ENCODE assay signal across 8 cellular contexts in the genomic region with DNA sequence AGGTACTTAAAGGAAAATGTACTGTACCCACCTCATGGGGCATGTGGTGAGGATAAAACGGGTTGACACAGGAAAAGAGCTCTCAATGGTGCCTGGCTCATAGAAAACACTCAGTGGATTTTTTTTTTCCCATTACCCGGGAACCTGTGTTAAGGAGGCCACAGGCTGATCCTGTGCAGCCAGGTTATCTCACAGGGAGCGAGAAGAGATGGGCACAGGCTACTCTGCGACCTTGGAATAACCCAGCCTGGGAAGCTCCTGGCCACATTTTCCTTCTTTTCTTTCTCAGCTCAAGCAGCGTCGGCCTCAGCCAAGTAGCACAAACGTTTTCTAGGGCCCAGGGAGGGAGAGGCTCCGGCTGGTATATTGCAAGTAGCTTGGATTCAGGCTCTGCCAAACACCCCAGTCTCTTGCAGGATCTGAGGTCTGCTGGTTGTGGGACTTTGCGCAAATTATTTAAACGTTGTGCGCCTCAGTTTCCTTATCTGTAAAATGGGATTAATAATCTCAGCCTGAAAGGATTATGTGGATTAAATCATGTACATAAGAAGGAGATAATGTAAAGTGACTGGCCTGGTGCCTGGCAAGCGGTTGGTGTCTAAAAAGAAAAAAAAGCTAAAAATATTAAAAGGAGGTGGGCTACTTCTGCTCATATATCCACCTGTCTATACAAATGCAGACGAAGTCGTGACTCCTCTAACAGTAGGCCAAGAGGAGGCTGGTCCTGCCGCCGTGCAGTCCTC. TPM values are rescaled to one million over a fixed set of nuclear protein-coding genes. Genes with fewer than 3 reads are reported as not detected.
DNase-seq lines count a peak whose midpoint lies in the region; ATAC-seq, FAIRE-seq and TF ChIP-seq lines count a peak whose summit lies in the region.

No MANE protein-coding gene starts in this region.

- H3K4me2 ChIP-seq in A549 = peak overlapping the region; percentile 96

- H3K27ac ChIP-seq in A549 = peak overlapping the region; percentile 85 to 97

- no peak for TF ChIP-seq EP300 in A549 (IDR thresholded peaks at IDR 0.05)

- peaks cover 56% of the 10 kb centered on the region for H3K4me1 Mint-ChIP-seq in activated naive CD8-positive, alpha-beta T cell treated with anti-CD3 and anti-CD28 coated beads for 36 hours
- H3K4me1 Mint-ChIP-seq in stimulated activated effector memory CD8-positive, alpha-beta T cell treated with anti-CD3 and anti-CD28 coated beads, Interleukin-12 subunit alpha, Interleukin-12 subunit beta, amount 100 ng/mL, for 72 hours = peaks cover 48% of the 10 kb centered on the region

- WGBS in A549 (ENCODE audit: missing lambda C conversion rate) = 61% methylated on average over 16 of the region's 16 CpGs

- H3K4me1 ChIP-seq in A549 = peaks cover 69% of the 10 kb centered on the region

- H3K36me3 Mint-ChIP-seq in activated naive CD8-positive, alpha-beta T cell treated with anti-CD3 and anti-CD28 coated beads for 36 hours = peaks cover 9% of the 10 kb centered on the region
- peaks cover 56% of the 10 kb centered on the region for H3K36me3 Mint-ChIP-seq in stimulated activated effector memory CD8-positive, alpha-beta T cell treated with anti-CD3 and anti-CD28 coated beads, Interleukin-12 subunit alpha, Interleukin-12 subunit beta, amount 100 ng/mL, for 72 hours

- H3K4me3 ChIP-seq in A549 (peak overlapping the region; percentile 77), iPS-11a (ENCODE audit: low read depth, low read length) (peak overlapping the region; percentile 55)

- H3K9me3 Mint-ChIP-seq in activated naive CD8-positive, alpha-beta T cell treated with anti-CD3 and anti-CD28 coated beads for 36 hours = no peaks in the 10 kb centered on the region
- H3K9me3 Mint-ChIP-seq in stimulated activated effector memory CD8-positive, alpha-beta T cell treated with anti-CD3 and anti-CD28 coated beads, Interleukin-12 subunit alpha, Interleukin-12 subunit beta, amount 100 ng/mL, for 72 hours = no peaks in the 10 kb centered on the region

- no peaks in the 10 kb centered on the region for H3K27me3 Mint-ChIP-seq in activated naive CD8-positive, alpha-beta T cell treated with anti-CD3 and anti-CD28 coated beads for 36 hours

- no peak for ATAC-seq in A549
- ATAC-seq in HG03521 (IDR thresholded peaks at IDR 0.05; ENCODE audit: unreplicated experiment) = peak; percentile 5
- peak; percentile 27 for ATAC-seq in stimulated activated effector memory CD8-positive, alpha-beta T cell treated with anti-CD3 and anti-CD28 coated beads, Interleukin-12 subunit alpha, Interleukin-12 subunit beta, amount 100 ng/mL, for 72 hours
- no peak for ATAC-seq in HG03097 (IDR thresholded peaks at IDR 0.05; ENCODE audit: low FRiP score, unreplicated experiment)

- H3K4me3 Mint-ChIP-seq in activated naive CD8-positive, alpha-beta T cell treated with anti-CD3 and anti-CD28 coated beads for 36 hours = peak overlapping the region; percentile 81
- peak overlapping the region; percentile 87 for H3K4me3 Mint-ChIP-seq in stimulated activated effector memory CD8-positive, alpha-beta T cell treated with anti-CD3 and anti-CD28 coated beads, Interleukin-12 subunit alpha, Interleukin-12 subunit beta, amount 100 ng/mL, for 72 hours

- no peaks in the 10 kb centered on the region for H3K9me3 ChIP-seq in A549

- no peak for TF ChIP-seq RAD21 in A549 (conservative IDR thresholded peaks at IDR 0.05 in 1 of 2, IDR thresholded peaks at IDR 0.05 in 1 of 2)

- TF ChIP-seq CTCF in A549 (IDR thresholded peaks at IDR 0.05) = no peak

- H3K27ac Mint-ChIP-seq in activated naive CD8-positive, alpha-beta T cell treated with anti-CD3 and anti-CD28 coated beads for 36 hours = peak overlapping the region; percentile 86
- peak overlapping the region; percentile 95 for H3K27ac Mint-ChIP-seq in stimulated activated effector memory CD8-positive, alpha-beta T cell treated with anti-CD3 and anti-CD28 coated beads, Interleukin-12 subunit alpha, Interleukin-12 subunit beta, amount 100 ng/mL, for 72 hours

- DNase-seq in A549 (ENCODE audit: low read depth in 1 of 2, low spot score in 1 of 2) (no peak), D341Med (ENCODE audit: low spot score) (no peak), NCI-H2081 treated with DMSO at 0.1 percent for 48 hours (lab: John Stamatoyannopoulos, UW) (no peak)
- DNase-seq in activated naive CD8-positive, alpha-beta T cell treated with anti-CD3 and anti-CD28 coated beads for 36 hours = no peak
- no peak for DNase-seq in stimulated activated effector memory CD8-positive, alpha-beta T cell treated with anti-CD3 and anti-CD28 coated beads, Interleukin-12 subunit alpha, Interleukin-12 subunit beta, amount 100 ng/mL, for 72 hours (ENCODE audit: low spot score in 2 of 2)

- POLR2A ChIA-PET in A549 (lab: Yijun Ruan, JAX) = interaction anchor here (1.1 kb wide), 1 partner anchor 9 kb away, joined by 5 read pairs; no protein-coding TSS in a partner anchor

- no peak for FAIRE-seq in A549 (lab: Jason Lieb, UNC)

- no peak for TF ChIP-seq POLR2A in A549 (IDR thresholded peaks at IDR 0.05; ENCODE audit: low read length)

- CTCF ChIA-PET in A549 (lab: Yijun Ruan, JAX) = interaction anchor here (0.6 to 2.1 kb wide), 7 partner anchors 8 to 362 kb away, joined by 3 to 7 read pairs (median 4); no protein-coding TSS in a partner anchor

TF ChIP-seq in A549, 52 proteins besides CTCF, POLR2A, EP300 and RAD21:
- TF ChIP-seq FOXS1 (CRISPR knock-in tag; IDR thresholded peaks at IDR 0.05) (no peak), KDM1A (IDR thresholded peaks at IDR 0.05; ENCODE audit: low read depth) (peak; percentile 86), HDAC2 (IDR thresholded peaks at IDR 0.05) (peak; percentile 77), POLR2AphosphoS2 (conservative IDR thresholded peaks at IDR 0.05; ENCODE audit: low read length) (no peak), ESRRA (IDR thresholded peaks at IDR 0.05; ENCODE audit: borderline replicate concordance, low read length) (no peak)
- TF ChIP-seq, protein P1, sequence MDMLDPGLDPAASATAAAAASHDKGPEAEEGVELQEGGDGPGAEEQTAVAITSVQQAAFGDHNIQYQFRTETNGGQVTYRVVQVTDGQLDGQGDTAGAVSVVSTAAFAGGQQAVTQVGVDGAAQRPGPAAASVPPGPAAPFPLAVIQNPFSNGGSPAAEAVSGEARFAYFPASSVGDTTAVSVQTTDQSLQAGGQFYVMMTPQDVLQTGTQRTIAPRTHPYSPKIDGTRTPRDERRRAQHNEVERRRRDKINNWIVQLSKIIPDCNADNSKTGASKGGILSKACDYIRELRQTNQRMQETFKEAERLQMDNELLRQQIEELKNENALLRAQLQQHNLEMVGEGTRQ (IDR thresholded peaks at IDR 0.05) = no peak

RNA-seq across cellular contexts. Expression of a gene that starts 2.1 kb away (rescaled TPM):
- 16.8 and 20.9 TPM in 2 replicates for polyA plus RNA-seq in A549 (2011; rRNA removed)
- 26.9 and 42.5 TPM in 2 replicates for polyA plus RNA-seq in A549 (2012; cell fraction: cytosol; rRNA removed)
- polyA plus RNA-seq in A549 (2012; cell fraction: nucleus; rRNA removed) = 36.8 and 51.9 TPM in 2 replicates
- 23.1 to 37.1 TPM (median 33.3 TPM) in 3 replicates for polyA plus RNA-seq in A549 (2017; fragmentation: RNase III; extraction: RNeasy Plus Mini Kit Qiagen cat#74134 plus additional on column Dnase treatment)
- polyA minus RNA-seq in A549 (2011; rRNA and poly(A)+ RNA removed) = 29.8 and 47.2 TPM in 2 replicates
- 10 to 100 TPM; 76.9 to 83.7 TPM for total RNA-seq in activated naive CD8-positive, alpha-beta T cell treated with anti-CD3 and anti-CD28 coated beads for 36 hours

RNA-seq across cellular contexts. Expression of a gene that starts 13.8 kb away (rescaled TPM):
- polyA plus RNA-seq in A549 (2011; rRNA removed) = 0.50 and 0.53 TPM in 2 replicates
- 1.4 and 1.7 TPM in 2 replicates for polyA plus RNA-seq in A549 (2012; cell fraction: cytosol; rRNA removed)
- 1.4 and 1.7 TPM in 2 replicates for polyA plus RNA-seq in A549 (2012; cell fraction: nucleus; rRNA removed)
- 0.39 to 0.50 TPM (median 0.45 TPM) in 3 replicates for polyA plus RNA-seq in A549 (2017; fragmentation: RNase III; extraction: RNeasy Plus Mini Kit Qiagen cat#74134 plus additional on column Dnase treatment)
- 0.39 TPM in 1 of 2 replicates, not detected in the other for polyA minus RNA-seq in A549 (2011; rRNA and poly(A)+ RNA removed)
- 1 to 10 TPM; 2.1 to 2.5 TPM for total RNA-seq in activated naive CD8-positive, alpha-beta T cell treated with anti-CD3 and anti-CD28 coated beads for 36 hours

RNA-seq across cellular contexts. Expression of a gene that starts 32.6 kb away (rescaled TPM):
- polyA plus RNA-seq in A549 (2011; rRNA removed) (22.0 and 37.0 TPM in 2 replicates), A549 (2017; fragmentation: RNase III; extraction: RNeasy Plus Mini Kit Qiagen cat#74134 plus additional on column Dnase treatment) (29.6 to 35.3 TPM (median 32.6 TPM) in 3 replicates)
- 56.4 and 73.9 TPM in 2 replicates for polyA plus RNA-seq in A549 (2012; cell fraction: cytosol; rRNA removed)
- polyA plus RNA-seq in A549 (2012; cell fraction: nucleus; rRNA removed) = 415 and 583 TPM in 2 replicates
- 42.7 and 43.2 TPM in 2 replicates for polyA minus RNA-seq in A549 (2011; rRNA and poly(A)+ RNA removed)
- 10 to 100 TPM; 69.1 to 74.1 TPM for total RNA-seq in activated naive CD8-positive, alpha-beta T cell treated with anti-CD3 and anti-CD28 coated beads for 36 hours

Comparison
In these comparisons a context has a peak if more than half of its experiments do, and no peak if none do; other contexts are left out.
1. ATAC-seq: peak in HG03521 (single experiment) and stimulated activated effector memory CD8-positive, alpha-beta T cell treated with anti-CD3 and anti-CD28 coated beads, Interleukin-12 subunit alpha, Interleukin-12 subunit beta, amount 100 ng/mL, for 72 hours (single experiment); none in A549 (0 of 2) and HG03097 (single experiment).